ENCODE assay signal across 25 cellular contexts in the genomic region with DNA sequence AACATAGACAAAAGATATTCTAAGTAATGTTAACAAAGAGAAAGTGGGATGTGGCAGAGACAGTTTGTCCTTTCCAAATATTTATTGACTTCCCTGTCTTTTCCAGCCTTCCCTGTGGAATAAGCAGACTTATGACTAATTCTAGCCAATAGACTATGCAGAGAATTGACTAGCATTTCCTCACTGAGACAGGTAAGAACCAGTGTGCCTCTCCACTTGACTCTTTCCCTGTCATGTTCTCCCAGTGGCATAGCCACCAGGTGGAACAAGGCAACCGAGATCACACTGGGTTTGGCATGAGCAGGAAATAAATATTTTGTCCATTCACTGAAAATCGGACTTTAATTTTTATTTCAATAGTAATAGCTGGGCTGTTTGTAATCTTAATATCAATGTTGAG.
"Had no signal": no experiment of that assay in that cellular context is flagged by ENCODE, and none has a peak within 500 bp of the region (broad histone marks: within the 10 kb centered on the region; RNA-seq: fewer than 3 reads in every experiment).

No MANE protein-coding gene starts in this region.

- H3K36me3 Mint-ChIP-seq: naive thymus-derived CD4-positive, alpha-beta T cell; natural killer cell treated with Interleukin-12 subunit alpha and Interleukin-12 subunit beta and Interleukin-15 and Interleukin-18, amount 100 ng/mL, for 72 hours; stimulated activated memory B cell treated with anti-CD40 and anti-IgM and Interleukin-4, amounts not matched to agents 10 μg/mL and 1 μg/mL and 100 μg/mL, for 72 hours had no signal

- H3K4me3 Mint-ChIP-seq: naive thymus-derived CD4-positive, alpha-beta T cell; natural killer cell treated with Interleukin-12 subunit alpha and Interleukin-12 subunit beta and Interleukin-15 and Interleukin-18, amount 100 ng/mL, for 72 hours; stimulated activated memory B cell treated with anti-CD40 and anti-IgM and Interleukin-4, amounts not matched to agents 10 μg/mL and 1 μg/mL and 100 μg/mL, for 72 hours had no signal

- DNase-seq: hippocampal formation; kidney; left ventricle myocardium superior; lower lobe of right lung; mammary epithelial cell; mesenchymal stem cell; naive thymus-derived CD4-positive, alpha-beta T cell; ovary; sigmoid colon; stimulated activated CD4-positive, alpha-beta T cell treated with anti-CD3 and anti-CD28 coated beads, Interleukin-1b, Interleukin-23, amount 100 ng/mL, for 48 hours; stimulated activated CD4-positive, alpha-beta T cell treated with anti-CD3 and anti-CD28 coated beads, Interleukin-2, amount 100 ng/mL, for 48 hours; stimulated activated CD4-positive, alpha-beta T cell treated with anti-CD3 and anti-CD28 coated beads, Interleukin-4, amount 100 ng/mL, for 4 hours; stimulated activated CD8-positive, alpha-beta memory T cell treated with anti-CD3 and anti-CD28 coated beads, Interleukin-4, amount 100 ng/mL, for 48 hours; stimulated activated naive CD8-positive, alpha-beta T cell treated with anti-CD3 and anti-CD28 coated beads, Interleukin-15, Interleukin-2, amounts not matched to agents 100 U/mL and 50 U/mL, for 24 hours; stomach; testis; thyroid gland; transverse colon; upper lobe of left lung had no signal

- FAIRE-seq: kidney had no signal

- H3K4me2 ChIP-seq: smooth muscle cell had no signal

- H3K27me3 Mint-ChIP-seq: stimulated activated memory B cell treated with anti-CD40 and anti-IgM and Interleukin-4, amounts not matched to agents 10 μg/mL and 1 μg/mL and 100 μg/mL, for 72 hours had no signal

- ATAC-seq: left ventricle myocardium superior; lower lobe of right lung; naive thymus-derived CD4-positive, alpha-beta T cell; natural killer cell treated with Interleukin-12 subunit alpha and Interleukin-12 subunit beta and Interleukin-15 and Interleukin-18, amount 100 ng/mL, for 72 hours; stimulated activated memory B cell treated with anti-CD40 and anti-IgM and Interleukin-4, amounts not matched to agents 10 μg/mL and 1 μg/mL and 100 μg/mL, for 72 hours; stimulated activated naive CD8-positive, alpha-beta T cell treated with anti-CD3 and anti-CD28 coated beads, Interleukin-15, Interleukin-2, amounts not matched to agents 100 U/mL and 50 U/mL, for 24 hours had no signal

- H3K27ac ChIP-seq: lower lobe of right lung, ovary, right atrium auricular region, sigmoid colon, stomach, testis, thyroid gland, transverse colon, upper lobe of left lung, vagina had no signal

- H3K4me1 ChIP-seq: lower lobe of right lung, right atrium auricular region, sigmoid colon, stomach, testis, thyroid gland, transverse colon, vagina had no signal

- H3K36me3 ChIP-seq: lower lobe of right lung, ovary, right atrium auricular region, sigmoid colon, stomach, thyroid gland, transverse colon, upper lobe of left lung, vagina had no signal

- H3K9me3 Mint-ChIP-seq: natural killer cell treated with Interleukin-12 subunit alpha and Interleukin-12 subunit beta and Interleukin-15 and Interleukin-18, amount 100 ng/mL, for 72 hours had no signal

- H3K4me3 ChIP-seq: lower lobe of right lung, ovary, right atrium auricular region, sigmoid colon, smooth muscle cell, stomach, testis, thyroid gland, transverse colon, upper lobe of left lung, vagina had no signal

- H3K27ac Mint-ChIP-seq: naive thymus-derived CD4-positive, alpha-beta T cell; natural killer cell treated with Interleukin-12 subunit alpha and Interleukin-12 subunit beta and Interleukin-15 and Interleukin-18, amount 100 ng/mL, for 72 hours; progenitor cell of endocrine pancreas; stimulated activated memory B cell treated with anti-CD40 and anti-IgM and Interleukin-4, amounts not matched to agents 10 μg/mL and 1 μg/mL and 100 μg/mL, for 72 hours had no signal

- H3K9me3 ChIP-seq: lower lobe of right lung, ovary, stomach, testis, thyroid gland, transverse colon, upper lobe of left lung, vagina had no signal

- H3K27me3 ChIP-seq: ovary, right atrium auricular region, sigmoid colon, stomach, testis, thyroid gland, transverse colon, upper lobe of left lung, vagina had no signal

- H3K4me1 Mint-ChIP-seq: naive thymus-derived CD4-positive, alpha-beta T cell; stimulated activated memory B cell treated with anti-CD40 and anti-IgM and Interleukin-4, amounts not matched to agents 10 μg/mL and 1 μg/mL and 100 μg/mL, for 72 hours had no signal
